Comparison of ENCODE assay signal across 9 cellular contexts in genomic region chr17:63082273-63082861, GRCh38.
A peak's percentile ranks its signal among the peaks of the same experiment; 100 is the strongest.
DNase-seq lines count a peak whose midpoint lies in the region; ATAC-seq, FAIRE-seq and TF ChIP-seq lines count a peak whose summit lies in the region.
"Had no signal": no experiment of that assay in that cellular context is flagged by ENCODE, and none has a peak within 500 bp of the region (broad histone marks: within the 10 kb centered on the region; RNA-seq: fewer than 3 reads in every experiment).

No MANE protein-coding gene starts in this region.

- H3K4me3 ChIP-seq in BE2C (ENCODE audit: low read depth, low read length) (no peak overlapping the region), IMR-90 (ENCODE audit: insufficient read depth, low read depth, low read length) (no peak overlapping the region), astrocyte (ENCODE audit: insufficient read depth, low read depth, low read length) (no peak overlapping the region), left lung (no peak overlapping the region)
- H3K4me3 ChIP-seq: SJSA1 had no signal

- peak overlapping the region; percentile 74 for H3K14ac ChIP-seq in IMR-90 (replicated peaks; ENCODE audit: low read depth, low read length)

- no peak for TF ChIP-seq POLR2A in IMR-90 (IDR thresholded peaks at IDR 0.05; ENCODE audit: low read depth, low read length)

- peaks cover 7% of the 10 kb centered on the region for H3K36me3 Mint-ChIP-seq in astrocyte (ENCODE audit: low read depth, unreplicated experiment)
- H3K36me3 Mint-ChIP-seq in activated CD4-positive, alpha-beta memory T cell treated with anti-CD3 and anti-CD28 coated beads for 36 hours = no peaks in the 10 kb centered on the region

- H3K9ac ChIP-seq in IMR-90 (ENCODE audit: low read depth, low read length) (no peak overlapping the region), astrocyte (ENCODE audit: low read length) (no peak overlapping the region)

- no CpG with 5 or more reads among the region's 2 CpGs for WGBS in IMR-90 (ENCODE audit: extremely low coverage in 2 of 2, insufficient read length in 1 of 2), 2 experiments

- H3K27ac ChIP-seq in IMR-90 (ENCODE audit: insufficient read depth, low read length) = no peak overlapping the region
- H3K27ac ChIP-seq in astrocyte (ENCODE audit: low read depth, low read length) = peak overlapping the region; percentile 9
- no peak overlapping the region for H3K27ac ChIP-seq in left lung
- H3K27ac ChIP-seq: SJSA1 had no signal

- peaks cover 24% of the 10 kb centered on the region for H3K4me1 Mint-ChIP-seq in astrocyte (ENCODE audit: low read depth, unreplicated experiment)
- no peaks in the 10 kb centered on the region for H3K4me1 Mint-ChIP-seq in activated CD4-positive, alpha-beta memory T cell treated with anti-CD3 and anti-CD28 coated beads for 36 hours (ENCODE audit: low read depth)

- POLR2A ChIA-PET in IMR-90 (lab: Charles Lee; ENCODE audit: unreplicated experiment) = interaction anchor here (0.6 kb wide), 2 partner anchors 234 to 325 kb away, joined by 3 to 5 read pairs; no protein-coding TSS in a partner anchor
- POLR2A ChIA-PET in activated CD4-positive, alpha-beta memory T cell treated with anti-CD3 and anti-CD28 coated beads for 36 hours (lab: Charles Lee) = no interaction called here

- H2BK120ac ChIP-seq in IMR-90 (ENCODE audit: low read depth, low read length) = peak overlapping the region; percentile 3; the same call in 1 of the 2 replicates

- no peaks in the 10 kb centered on the region for H3K9me3 Mint-ChIP-seq in astrocyte (ENCODE audit: unreplicated experiment)
- no peaks in the 10 kb centered on the region for H3K9me3 Mint-ChIP-seq in activated CD4-positive, alpha-beta memory T cell treated with anti-CD3 and anti-CD28 coated beads for 36 hours

- intact Hi-C loops in IMR-90 (cut with micrococcal nuclease) (loop anchor here (1.0 kb wide), 2 partner anchors 324 to 379 kb away; no protein-coding TSS in a partner anchor), left lung (cut with DNase I) (no loop called here)
- intact Hi-C loops in activated CD4-positive, alpha-beta memory T cell treated with anti-CD3 and anti-CD28 coated beads for 36 hours (cut with micrococcal nuclease) = loop anchor here (1.0 kb wide), 1 partner anchor 324 kb away; no protein-coding TSS in a partner anchor

- H4K91ac ChIP-seq in IMR-90 (ENCODE audit: insufficient read depth, low read depth, low read length) = peak overlapping the region; percentile 23; the same call in 1 of the 2 replicates

- H3K4me2 ChIP-seq in IMR-90 (ENCODE audit: low read depth, low read length) (no peak overlapping the region), astrocyte (ENCODE audit: low read length) (no peak overlapping the region)

- H4K20me1 ChIP-seq in IMR-90 (ENCODE audit: insufficient read depth, low read length) (peaks cover 34% of the 10 kb centered on the region), astrocyte (ENCODE audit: insufficient read depth, low read length) (peaks cover 46% of the 10 kb centered on the region)

- no peak overlapping the region for H3K56ac ChIP-seq in IMR-90 (ENCODE audit: extremely low read depth, insufficient read depth, low read length)

- H2AK9ac ChIP-seq in IMR-90 (replicated peaks; ENCODE audit: low read depth, low read length, poor library complexity) = no peak overlapping the region

- no peak overlapping the region for H2AFZ ChIP-seq in IMR-90 (replicated peaks; ENCODE audit: low read length, poor library complexity)
- no peak overlapping the region for H2AFZ ChIP-seq in astrocyte (ENCODE audit: low read depth, low read length)

- no peak overlapping the region for H3K27ac Mint-ChIP-seq in astrocyte (ENCODE audit: unreplicated experiment)
- H3K27ac Mint-ChIP-seq in activated CD4-positive, alpha-beta memory T cell treated with anti-CD3 and anti-CD28 coated beads for 36 hours = no peak overlapping the region

- TF ChIP-seq RAD21 in IMR-90 (IDR thresholded peaks at IDR 0.05; ENCODE audit: low read length) = peak; percentile 65

- CTCF ChIA-PET in IMR-90 (lab: Yijun Ruan, JAX) = interaction anchor here (0.8 to 1.3 kb wide), 4 partner anchors 106 to 324 kb away, joined by 3 to 14 read pairs (median 4); no protein-coding TSS in a partner anchor
- CTCF ChIA-PET in activated CD4-positive, alpha-beta memory T cell treated with anti-CD3 and anti-CD28 coated beads for 36 hours (lab: Charles Lee) = interaction anchor here (0.7 to 4.5 kb wide), 3 partner anchors 8 to 324 kb away, joined by 3 to 45 read pairs (median 3); no protein-coding TSS in a partner anchor

- dilution Hi-C loops in IMR-90 (cut with HindIII; ENCODE audit: low sequenced_read_pairs, unreplicated experiment) = no loop called here

- H3K79me1 ChIP-seq in IMR-90 (ENCODE audit: low read depth in 1 of 2, low read length in 2 of 2) = peaks cover 31 to 46% of the 10 kb centered on the region in 2 experiments

- H3K23ac ChIP-seq in IMR-90 (ENCODE audit: low read depth, low read length) = no peak overlapping the region

- H3K27me3 ChIP-seq in BE2C (no peaks in the 10 kb centered on the region), IMR-90 (ENCODE audit: control insufficient read depth, insufficient read depth, low read length) (no peaks in the 10 kb centered on the region), astrocyte (ENCODE audit: insufficient read depth, low read length) (no peaks in the 10 kb centered on the region), left lung (no peaks in the 10 kb centered on the region)
- H3K27me3 ChIP-seq: SJSA1 had no signal

- peaks cover 95% of the 10 kb centered on the region for H3K79me2 ChIP-seq in astrocyte (ENCODE audit: insufficient read depth, low read length)

- H3K36me3 ChIP-seq in BE2C = peaks cover 13% of the 10 kb centered on the region
- peaks cover 3% of the 10 kb centered on the region for H3K36me3 ChIP-seq in IMR-90 (ENCODE audit: control insufficient read depth, insufficient read depth, low read length)
- H3K36me3 ChIP-seq in astrocyte (ENCODE audit: insufficient read depth, low read length) = peaks cover 2% of the 10 kb centered on the region
- no peaks in the 10 kb centered on the region for H3K36me3 ChIP-seq in left lung
- H3K36me3 ChIP-seq: SJSA1 had no signal

- no peak overlapping the region for H2BK5ac ChIP-seq in IMR-90 (ENCODE audit: low read depth, low read length, poor library complexity, severe bottlenecking)

- ATAC-seq in IMR-90 (ENCODE audit: low read depth) = peak; percentile 30
- peak; percentile 32 for ATAC-seq in left lung

- H2AK5ac ChIP-seq in IMR-90 (ENCODE audit: low read depth, low read length) = peak overlapping the region; percentile 27; the same call in 1 of the 2 replicates

- H4K8ac ChIP-seq in IMR-90 (ENCODE audit: low read depth in 2 of 2, low read length in 2 of 2) = no peak overlapping the region

- H3K27me3 Mint-ChIP-seq in astrocyte (ENCODE audit: low read depth, unreplicated experiment) = no peaks in the 10 kb centered on the region
- no peaks in the 10 kb centered on the region for H3K27me3 Mint-ChIP-seq in activated CD4-positive, alpha-beta memory T cell treated with anti-CD3 and anti-CD28 coated beads for 36 hours

- TF ChIP-seq CTCF in BE2C (IDR thresholded peaks at IDR 0.05; ENCODE audit: low read depth, low read length) (peak; percentile 57), IMR-90 (conservative IDR thresholded peaks at IDR 0.05; ENCODE audit: low read depth, low read length) (peak; percentile 62), astrocyte (IDR thresholded peaks at IDR 0.05; ENCODE audit: insufficient read depth, low read depth, low read length) (peak; percentile 28), left lung (IDR thresholded peaks at IDR 0.05) (peak in 1 of 2 donors; percentile 24)

- H2BK20ac ChIP-seq in IMR-90 (ENCODE audit: low read depth, low read length) = no peak overlapping the region

- H2BK15ac ChIP-seq in IMR-90 (ENCODE audit: low read depth, low read length) = 0 out of 3 replicates have a peak overlapping the region, but pooled peaks have one; percentile 13

- no peak overlapping the region for H3K4me3 Mint-ChIP-seq in astrocyte (ENCODE audit: unreplicated experiment)
- no peak overlapping the region for H3K4me3 Mint-ChIP-seq in activated CD4-positive, alpha-beta memory T cell treated with anti-CD3 and anti-CD28 coated beads for 36 hours

- H3K9me1 ChIP-seq in IMR-90 (ENCODE audit: insufficient read depth, low read length) = peaks cover 3% of the 10 kb centered on the region

- H3K4me1 ChIP-seq in BE2C = peaks cover 3% of the 10 kb centered on the region; the same call in 1 of the 2 replicates
- H3K4me1 ChIP-seq in IMR-90 (ENCODE audit: control insufficient read depth, insufficient read depth, low read length) = peaks cover 8% of the 10 kb centered on the region; the same call in 1 of the 2 replicates
- H3K4me1 ChIP-seq in astrocyte (ENCODE audit: insufficient read depth, low read length) = peaks cover 7% of the 10 kb centered on the region
- no peaks in the 10 kb centered on the region for H3K4me1 ChIP-seq in left lung

- no peak for FAIRE-seq in astrocyte (lab: Jason Lieb, UNC)

- DNase-seq in BE2C = no peak
- peak; percentile 58 for DNase-seq in IMR-90
- DNase-seq in astrocyte (ENCODE audit: low read depth) = peak; percentile 14
- DNase-seq in left lung = no peak
- DNase-seq in DMS153 (lab: John Stamatoyannopoulos, UW) = no peak
- no peak for DNase-seq in activated CD4-positive, alpha-beta memory T cell treated with anti-CD3 and anti-CD28 coated beads for 36 hours
- no peak for DNase-seq in activated naive CD4-positive, alpha-beta T cell treated with Interleukin-2 at 50 U/mL for 16 hours
- DNase-seq in stimulated activated CD4-positive, alpha-beta T cell treated with anti-CD3 and anti-CD28 coated beads, Interleukin-2, amount 100 ng/mL, for 24 hours = no peak

- no TSS peak for BruUV-seq in IMR-90 (replicated peaks; lab: Mats Ljungman, UMichigan)

- no peak overlapping the region for H3K4ac ChIP-seq in IMR-90 (ENCODE audit: low read depth, low read length)

- no peak overlapping the region for H3K18ac ChIP-seq in IMR-90 (ENCODE audit: low read depth, low read length)

- H3K9me3 ChIP-seq in BE2C (no peaks in the 10 kb centered on the region; the same call in 1 of the 2 replicates), IMR-90 (ENCODE audit: control insufficient read depth, insufficient read depth, low read length) (no peaks in the 10 kb centered on the region), astrocyte (ENCODE audit: insufficient read depth, low read depth, low read length) (no peaks in the 10 kb centered on the region), left lung (peaks cover 0 to 7% of the 10 kb centered on the region in 2 donors)
- H3K9me3 ChIP-seq: SJSA1 had no signal

- H4K5ac ChIP-seq in IMR-90 (ENCODE audit: low read depth, low read length) = no peak overlapping the region

- in situ Hi-C loops in IMR-90 (cut with MboI; ENCODE audit: low sequenced_read_pairs) = loop anchor here (5.0 kb wide), 1 partner anchor 325 kb away; no protein-coding TSS in a partner anchor

TF ChIP-seq in IMR-90, 13 proteins besides CTCF, POLR2A, EP300 and RAD21:
- TF ChIP-seq NFE2L2 (IDR thresholded peaks at IDR 0.05; ENCODE audit: low read depth, low read length) (no peak), SMC3 (IDR thresholded peaks at IDR 0.05; ENCODE audit: low read depth, low read length) (peak; percentile 72)
TF ChIP-seq in IMR-90: peak in this region for 1.

Comparison
In these comparisons a context has a peak if more than half of its experiments do, and no peak if none do; other contexts are left out.
1. DNase-seq: peak in IMR-90 (single experiment) and astrocyte (single experiment); none in BE2C (single experiment), left lung (0 of 2), DMS153 (single experiment), activated CD4-positive, alpha-beta memory T cell treated with anti-CD3 and anti-CD28 coated beads for 36 hours (single experiment), activated naive CD4-positive, alpha-beta T cell treated with Interleukin-2 at 50 U/mL for 16 hours (single experiment) and stimulated activated CD4-positive, alpha-beta T cell treated with anti-CD3 and anti-CD28 coated beads, Interleukin-2, amount 100 ng/mL, for 24 hours (0 of 2).
2. intact Hi-C loops: an anchor here in IMR-90 (1.0 kb wide) and activated CD4-positive, alpha-beta memory T cell treated with anti-CD3 and anti-CD28 coated beads for 36 hours (1.0 kb wide); none called in left lung.